ENCODE assay signal across 1 cellular context in the genomic region with DNA sequence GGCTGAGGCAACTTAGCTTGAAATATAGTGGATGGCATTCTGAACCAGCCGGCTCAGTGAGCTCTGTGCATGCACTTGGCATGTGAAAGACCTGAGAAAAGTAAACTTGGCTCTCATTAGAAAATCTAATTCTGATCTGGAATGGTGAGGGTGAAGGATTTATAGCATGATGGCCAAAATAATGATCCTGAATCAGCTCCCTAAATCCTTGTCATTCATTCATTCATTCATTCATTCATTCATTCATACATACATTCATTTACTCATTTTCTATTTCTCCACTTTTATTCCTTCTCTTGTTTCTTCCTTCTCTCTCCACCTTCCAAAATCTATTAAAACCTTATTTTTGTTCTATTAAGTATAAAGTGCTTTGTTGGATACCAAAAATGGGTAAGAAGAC.
TF ChIP-seq lines count a peak whose summit lies in the region.

No MANE protein-coding gene starts in this region.

TF ChIP-seq in GM12878, 131 proteins besides CTCF, POLR2A, EP300 and RAD21 (continued from another document):
- TF ChIP-seq MYC (IDR thresholded peaks at IDR 0.05; ENCODE audit: insufficient read depth, insufficient read length, insufficient replicate concordance, low read length, severe bottlenecking): no peak
TF ChIP-seq in GM12878: peak in this region for 1.
